19 cellular contexts compared by ENCODE assay signal in genomic region chr5:132951858-132952257, GRCh38. TPM values are rescaled to one million over a fixed set of nuclear protein-coding genes. Genes with fewer than 3 reads are reported as not detected.
A peak's percentile ranks its signal among the peaks of the same experiment; 100 is the strongest.
DNase-seq lines count a peak whose midpoint lies in the region; ATAC-seq, FAIRE-seq and TF ChIP-seq lines count a peak whose summit lies in the region.
"Had no signal": no experiment of that assay in that cellular context is flagged by ENCODE, and none has a peak within 500 bp of the region (broad histone marks: within the 10 kb centered on the region; RNA-seq: fewer than 3 reads in every experiment).

No MANE protein-coding gene starts in this region.

- H3K4me1 ChIP-seq in HepG2 (ENCODE audit: insufficient read depth, low read length) (peaks cover 42% of the 10 kb centered on the region), right lobe of liver (peaks cover 0 to 14% (median 0%) of the 10 kb centered on the region in 4 donors), uterus (peaks cover 0 to 5% of the 10 kb centered on the region in 2 donors)

- no peak for TF ChIP-seq CTCF in HepG2 (CRISPR knock-in tag; IDR thresholded peaks at IDR 0.05)
- TF ChIP-seq CTCF in right lobe of liver (IDR thresholded peaks at IDR 0.05) = no peak
- no peak for TF ChIP-seq CTCF in uterus (IDR thresholded peaks at IDR 0.05)

- H3K4me3 Mint-ChIP-seq in T-helper 17 cell = no peak overlapping the region

- no peak for TF ChIP-seq POLR2A in HepG2 (IDR thresholded peaks at IDR 0.05; ENCODE audit: insufficient read depth in 1 of 2, low read depth in 2 of 2, low read length in 2 of 2)
- TF ChIP-seq POLR2A in right lobe of liver (IDR thresholded peaks at IDR 0.05) = no peak
- TF ChIP-seq POLR2A in GM18505 (IDR thresholded peaks at IDR 0.05; ENCODE audit: borderline replicate concordance, extremely low read depth, insufficient read depth, insufficient read length) = no peak
- no peak for TF ChIP-seq POLR2A in uterus (IDR thresholded peaks at IDR 0.05)

- TF ChIP-seq RAD21 in HepG2 (CRISPR knock-in tag; IDR thresholded peaks at IDR 0.05) = no peak

- no peak for FAIRE-seq in HepG2 (lab: Jason Lieb, UNC)
- FAIRE-seq: A549, D721Med, G401.6 had no signal

- TSS peak; percentile 24 for BruUV-seq in HepG2 (replicated peaks; lab: Mats Ljungman, UMichigan)

- intact Hi-C loops in HepG2 (cut with micrococcal nuclease; ENCODE audit: unreplicated experiment) = no loop called here
- intact Hi-C loops in right lobe of liver (cut with DNase I) = no loop called here
- intact Hi-C loops in uterus (cut with DNase I; ENCODE audit: low total_unique reads) = no loop called here

- H4K20me1 ChIP-seq in HepG2 (ENCODE audit: insufficient read depth, low read length) = peaks cover 54% of the 10 kb centered on the region

- H3K27me3 Mint-ChIP-seq in T-helper 17 cell = no peaks in the 10 kb centered on the region
- H3K27me3 Mint-ChIP-seq: CD4-positive, alpha-beta memory T cell had no signal

- H3K9ac ChIP-seq in HepG2 (ENCODE audit: insufficient read depth, low read depth, low read length) = no peak overlapping the region

- no peak overlapping the region for H2AFZ ChIP-seq in HepG2 (ENCODE audit: low read length)

- no peak overlapping the region for H3K4me2 ChIP-seq in HepG2 (ENCODE audit: low read depth, low read length)
- H3K4me2 ChIP-seq: A549 had no signal

- TF ChIP-seq EP300 in HepG2 (IDR thresholded peaks at IDR 0.05; ENCODE audit: low read depth in 2 of 2, low read length in 2 of 2) (no peak), HepG2 (CRISPR knock-in tag; IDR thresholded peaks at IDR 0.05; ENCODE audit: borderline replicate concordance) (no peak)

- H3K79me2 ChIP-seq in HepG2 (ENCODE audit: insufficient read depth, low read length) = peaks cover 88% of the 10 kb centered on the region

- H3K27ac Mint-ChIP-seq in T-helper 17 cell = peak overlapping the region; percentile 74

- CTCF ChIA-PET in HepG2 (lab: Yijun Ruan, JAX; ENCODE audit: low intra/inter-chr PET ratio, low total read pairs) = no interaction called here

- ATAC-seq in HepG2 (no peak), right lobe of liver (no peak), T-helper 17 cell (no peak), GM18505 (IDR thresholded peaks at IDR 0.05; ENCODE audit: unreplicated experiment) (no peak)
- ATAC-seq: A549 had no signal

- in situ Hi-C loops in HepG2 (cut with HindIII; ENCODE audit: extremely low pct_ligation_motif_present, low pct_unique_long_range_greater_than_20kb) = loop anchor here (10.0 kb wide), 1 partner anchor 133 kb away; no protein-coding TSS in a partner anchor

- H3K36me3 Mint-ChIP-seq in T-helper 17 cell (ENCODE audit: low read depth) = peaks cover 8% of the 10 kb centered on the region

- DNase-seq in HepG2 (ENCODE audit: low spot score) = no peak
- no peak for DNase-seq in right lobe of liver
- no peak for DNase-seq in T-helper 17 cell
- peak; percentile 41 for DNase-seq in fibroblast of gingiva (ENCODE audit: low read depth)
- DNase-seq in activated naive CD4-positive, alpha-beta T cell (lab: John Stamatoyannopoulos, UW) = no peak
- no peak for DNase-seq in uterus
- DNase-seq: BE2C; CD4-positive, alpha-beta memory T cell; COR-L47; DMS153; DMS79 treated with DMSO at 0.1 percent for 48 hours; EL; HCEC 1CT; IMR-90 had no signal

- POLR2A ChIA-PET in HepG2 (lab: Yijun Ruan, JAX) = no interaction called here

- H3K27me3 ChIP-seq in HepG2 (ENCODE audit: control insufficient read depth in 1 of 2, insufficient read depth in 2 of 2, low read length in 2 of 2) = no peaks in the 10 kb centered on the region
- H3K27me3 ChIP-seq in right lobe of liver = no peaks in the 10 kb centered on the region
- no peaks in the 10 kb centered on the region for H3K27me3 ChIP-seq in uterus
- H3K27me3 ChIP-seq: BE2C had no signal

- no peaks in the 10 kb centered on the region for H3K9me3 ChIP-seq in HepG2 (ENCODE audit: low read length)
- no peaks in the 10 kb centered on the region for H3K9me3 ChIP-seq in right lobe of liver
- no peaks in the 10 kb centered on the region for H3K9me3 ChIP-seq in T-helper 17 cell (ENCODE audit: control insufficient read depth, low read length, poor library complexity, severe bottlenecking)
- H3K9me3 ChIP-seq in uterus = no peaks in the 10 kb centered on the region
- H3K9me3 ChIP-seq: A549, BE2C had no signal

- H3K27ac ChIP-seq in HepG2 (ENCODE audit: extremely low read length, insufficient read depth, low read length) (no peak overlapping the region), right lobe of liver (no peak overlapping the region), uterus (no peak overlapping the region)
- H3K27ac ChIP-seq: A549, C4-2B had no signal

- 98% methylated on average over 2 of the region's 2 CpGs for WGBS in HepG2 (ENCODE audit: low lambda C conversion rate)
- 89% methylated on average over 2 of the region's 2 CpGs for whole genome bisulfite sequencing in right lobe of liver (ENCODE audit: insufficient coverage, low coverage, low lambda C conversion rate, missing lambda C conversion rate)

- peaks cover 40% of the 10 kb centered on the region for H3K4me1 Mint-ChIP-seq in T-helper 17 cell

- H3K36me3 ChIP-seq in HepG2 (replicated peaks in 1 of 2; ENCODE audit: control insufficient read depth in 1 of 2, insufficient read depth in 2 of 2, low read length in 2 of 2) = peaks cover 7 to 26% of the 10 kb centered on the region in 2 experiments; a peak in 4 of 5 replicates
- H3K36me3 ChIP-seq in right lobe of liver = peaks cover 0 to 5% (median 0%) of the 10 kb centered on the region in 4 donors
- no peaks in the 10 kb centered on the region for H3K36me3 ChIP-seq in uterus

- H3K4me3 ChIP-seq in HepG2 (replicated peaks in 1 of 3; ENCODE audit: insufficient read depth in 1 of 3, low read depth in 2 of 3, low read length in 3 of 3) (no peak overlapping the region), right lobe of liver (no peak overlapping the region), uterus (no peak overlapping the region)
- H3K4me3 ChIP-seq: A549 had no signal

TF ChIP-seq in HepG2, 621 proteins besides CTCF, POLR2A, EP300 and RAD21:
- TF ChIP-seq, protein P1, sequence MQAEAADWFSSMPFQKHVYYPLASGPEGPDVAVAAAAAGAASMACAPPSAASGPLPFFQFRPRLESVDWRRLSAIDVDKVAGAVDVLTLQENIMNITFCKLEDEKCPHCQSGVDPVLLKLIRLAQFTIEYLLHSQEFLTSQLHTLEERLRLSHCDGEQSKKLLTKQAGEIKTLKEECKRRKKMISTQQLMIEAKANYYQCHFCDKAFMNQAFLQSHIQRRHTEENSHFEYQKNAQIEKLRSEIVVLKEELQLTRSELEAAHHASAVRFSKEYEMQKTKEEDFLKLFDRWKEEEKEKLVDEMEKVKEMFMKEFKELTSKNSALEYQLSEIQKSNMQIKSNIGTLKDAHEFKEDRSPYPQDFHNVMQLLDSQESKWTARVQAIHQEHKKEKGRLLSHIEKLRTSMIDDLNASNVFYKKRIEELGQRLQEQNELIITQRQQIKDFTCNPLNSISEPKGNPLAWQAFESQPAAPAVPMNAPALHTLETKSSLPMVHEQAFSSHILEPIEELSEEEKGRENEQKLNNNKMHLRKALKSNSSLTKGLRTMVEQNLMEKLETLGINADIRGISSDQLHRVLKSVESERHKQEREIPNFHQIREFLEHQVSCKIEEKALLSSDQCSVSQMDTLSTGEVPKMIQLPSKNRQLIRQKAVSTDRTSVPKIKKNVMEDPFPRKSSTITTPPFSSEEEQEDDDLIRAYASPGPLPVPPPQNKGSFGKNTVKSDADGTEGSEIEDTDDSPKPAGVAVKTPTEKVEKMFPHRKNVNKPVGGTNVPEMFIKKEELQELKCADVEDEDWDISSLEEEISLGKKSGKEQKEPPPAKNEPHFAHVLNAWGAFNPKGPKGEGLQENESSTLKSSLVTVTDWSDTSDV (CRISPR knock-in tag; IDR thresholded peaks at IDR 0.05) = no peak
- no peak for TF ChIP-seq ZNF775 (CRISPR knock-in tag; IDR thresholded peaks at IDR 0.05; ENCODE audit: borderline replicate concordance)
- TF ChIP-seq ZNF761 (CRISPR knock-in tag; conservative IDR thresholded peaks at IDR 0.05) = no peak
- no peak for TF ChIP-seq TBX2 (CRISPR knock-in tag; IDR thresholded peaks at IDR 0.05; ENCODE audit: borderline replicate concordance)
- TF ChIP-seq YEATS2 (CRISPR knock-in tag; IDR thresholded peaks at IDR 0.05; ENCODE audit: borderline replicate concordance) = no peak
- no peak for TF ChIP-seq ZNF549 (CRISPR knock-in tag; IDR thresholded peaks at IDR 0.05)
- no peak for TF ChIP-seq KDM4B (CRISPR knock-in tag; IDR thresholded peaks at IDR 0.05)

RNA-seq across cellular contexts. Expression of gene AFF4, which starts 11.6 kb away (rescaled TPM):
- 22.1 and 30.5 TPM in 2 replicates for total RNA-seq in HepG2 (2016; rRNA removed; fragmentation: Illumina TruSeq; extraction: Trizol)
- 5.8 and 6.3 TPM in 2 replicates for total RNA-seq in HepG2 (2016; cell fraction: cytosol; rRNA removed; fragmentation: Illumina TruSeq; extraction: Trizol; ENCODE audit: low read depth)
- total RNA-seq in HepG2 (2016; cell fraction: insoluble cytoplasmic fraction; rRNA removed; fragmentation: Illumina TruSeq; extraction: Trizol) = 20.3 and 29.1 TPM in 2 replicates
- total RNA-seq in HepG2 (2016; cell fraction: membrane; rRNA removed; fragmentation: Illumina TruSeq; extraction: Trizol) = 11.4 and 13.2 TPM in 2 replicates
- total RNA-seq in HepG2 (2016; cell fraction: nucleus; rRNA removed; fragmentation: Illumina TruSeq; extraction: Trizol) = 31.6 and 33.9 TPM in 2 replicates
- polyA plus RNA-seq in HepG2 (2011; rRNA removed) = 17.6 and 25.5 TPM in 2 replicates
- polyA plus RNA-seq in HepG2 (2011; cell fraction: cytosol; rRNA removed) = 10.5 and 13.5 TPM in 2 replicates
- 35.0 and 37.1 TPM in 2 replicates for polyA plus RNA-seq in HepG2 (2011; cell fraction: nucleus; rRNA removed)
- 23.2 and 24.0 TPM in 2 replicates for polyA plus RNA-seq in HepG2 (2012)
- polyA plus RNA-seq in HepG2 (2016; cell fraction: cytosol; fragmentation: Illumina TruSeq; extraction: Trizol; ENCODE audit: low read depth) = 0.45 and 0.51 TPM in 2 replicates
- polyA plus RNA-seq in HepG2 (2016; cell fraction: insoluble cytoplasmic fraction; fragmentation: Illumina TruSeq; extraction: Trizol; ENCODE audit: low read depth) = 17.9 and 19.3 TPM in 2 replicates
- 1.7 and 2.3 TPM in 2 replicates for polyA plus RNA-seq in HepG2 (2016; cell fraction: membrane; fragmentation: Illumina TruSeq; extraction: Trizol; ENCODE audit: low read depth)
- 25.1 and 25.2 TPM in 2 replicates for polyA plus RNA-seq in HepG2 (2016; cell fraction: nucleus; fragmentation: Illumina TruSeq; extraction: Trizol; ENCODE audit: insufficient read depth, low read depth)
- 48.3 and 48.6 TPM in 2 replicates for polyA minus RNA-seq in HepG2 (2011; rRNA and poly(A)+ RNA removed; ENCODE audit: low replicate concordance)
- polyA minus RNA-seq in HepG2 (2011; cell fraction: cytosol; rRNA and poly(A)+ RNA removed) = 37.9 and 54.2 TPM in 2 replicates
- polyA minus RNA-seq in HepG2 (2011; cell fraction: nucleus; rRNA and poly(A)+ RNA removed) = 83.2 and 95.5 TPM in 2 replicates
- 10 to 100 TPM; 16.4 to 26.8 (median 20.2) TPM for total RNA-seq in right lobe of liver
- total RNA-seq in T-helper 17 cell = 10 to 100 TPM; 69.2 to 74.6 TPM
- total RNA-seq in uterus = 100 to 1,000 TPM in 1 of 4 donors, 10 to 100 TPM in 3; 39.1 to 104 (median 66.5) TPM
